In the genomic region with DNA sequence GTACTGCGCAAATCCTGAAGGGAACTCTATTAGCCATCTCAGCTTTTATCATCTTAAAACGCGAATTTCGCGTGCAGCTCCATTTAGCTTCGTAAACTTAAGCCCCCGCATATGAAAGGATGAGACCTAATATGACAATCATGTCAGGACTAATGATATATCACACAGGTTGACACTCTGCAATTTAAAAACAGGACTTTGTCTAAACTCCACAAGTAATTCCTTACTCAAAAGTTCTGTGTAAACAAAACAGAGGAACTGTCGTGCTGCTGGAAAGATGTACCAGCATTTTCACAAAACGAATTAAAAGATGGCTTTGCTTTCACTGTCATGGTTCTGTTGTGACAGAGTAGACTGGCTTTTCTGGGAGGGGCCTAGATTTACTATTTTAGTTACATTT, we compare ENCODE assay signal across 8 cellular contexts. TPM values are rescaled to one million over a fixed set of nuclear protein-coding genes. Genes with fewer than 3 reads are reported as not detected.
DNase-seq lines count a peak whose midpoint lies in the region; ATAC-seq and TF ChIP-seq lines count a peak whose summit lies in the region.

No MANE protein-coding gene starts in this region.

- ATAC-seq in heart right ventricle = no peak
- no peak for ATAC-seq in body of pancreas
- no peak for ATAC-seq in upper lobe of right lung
- ATAC-seq in GM18870 (IDR thresholded peaks at IDR 0.05; ENCODE audit: unreplicated experiment) = no peak
- no peak for ATAC-seq in HG03175 (IDR thresholded peaks at IDR 0.05; ENCODE audit: unreplicated experiment)

- TF ChIP-seq CTCF in heart right ventricle (IDR thresholded peaks at IDR 0.05) = no peak
- peak in 2 of 7 experiments; percentile 6 to 11 for TF ChIP-seq CTCF in body of pancreas (IDR thresholded peaks at IDR 0.05)
- no peak for TF ChIP-seq CTCF in upper lobe of right lung (IDR thresholded peaks at IDR 0.05)

- no peak for TF ChIP-seq POLR2A in body of pancreas (IDR thresholded peaks at IDR 0.05)

- DNase-seq in heart right ventricle (no peak), cardiac septum (ENCODE audit: low spot score) (no peak), body of pancreas (no peak), medulla oblongata (ENCODE audit: extremely low spot score) (peak; percentile 41), upper lobe of right lung (no peak), iPS-NIHi11 (ENCODE audit: low spot score) (no peak)

- intact Hi-C loops in heart right ventricle (cut with DNase I) (no loop called here), cardiac septum (cut with DNase I) (no loop called here), body of pancreas (cut with DNase I) (no loop called here), upper lobe of right lung (cut with DNase I) (no loop called here)

- peak overlapping the region in 9 of 10 donors; percentile 72 to 94 (median 87) for H3K4me3 ChIP-seq in heart right ventricle
- H3K4me3 ChIP-seq in body of pancreas = peak overlapping the region; percentile 38 to 45
- H3K4me3 ChIP-seq in upper lobe of right lung = peak overlapping the region; percentile 78

- H3K4me1 ChIP-seq in heart right ventricle = peaks cover 0 to 39% (median 15%) of the 10 kb centered on the region in 9 donors
- peaks cover 12% of the 10 kb centered on the region for H3K4me1 ChIP-seq in body of pancreas
- peaks cover 7% of the 10 kb centered on the region for H3K4me1 ChIP-seq in upper lobe of right lung

- H3K9me3 ChIP-seq in heart right ventricle (no peaks in the 10 kb centered on the region), body of pancreas (no peaks in the 10 kb centered on the region), upper lobe of right lung (no peaks in the 10 kb centered on the region)

- H3K36me3 ChIP-seq in heart right ventricle (peaks cover 0 to 25% (median 0%) of the 10 kb centered on the region in 9 donors), body of pancreas (replicated peaks in 1 of 2; ENCODE audit: insufficient read depth in 1 of 2, low read depth in 2 of 2) (no peaks in the 10 kb centered on the region), upper lobe of right lung (no peaks in the 10 kb centered on the region)

- WGBS in heart right ventricle, 2 donors = 48 to 69% methylated on average over 9 of the region's 9 CpGs
- 34 to 43% methylated on average over 9 of the region's 9 CpGs for WGBS in body of pancreas, 2 donors

- H3K27ac ChIP-seq in heart right ventricle (peak overlapping the region in 2 of 10 donors; percentile 99), body of pancreas (peak overlapping the region in 2 of 4 donors; percentile 92 to 97), upper lobe of right lung (no peak overlapping the region)

- H3K27me3 ChIP-seq in heart right ventricle (no peaks in the 10 kb centered on the region), body of pancreas (no peaks in the 10 kb centered on the region), upper lobe of right lung (no peaks in the 10 kb centered on the region)

RNA-seq across cellular contexts. Expression of a gene that starts 0.7 kb away (rescaled TPM):
- total RNA-seq in heart right ventricle (10 to 100 TPM in 3 of 10 donors, 1 to 10 TPM in 7; 2.9 to 16.5 (median 6.7) TPM), cardiac septum (8.7 TPM), body of pancreas (1 to 10 TPM; 2.3 to 9.9 TPM), upper lobe of right lung (10.3 TPM)
- 1 to 10 TPM; 1.8 to 6.9 TPM for polyA plus RNA-seq in heart right ventricle

RNA-seq across cellular contexts. Expression of a gene that starts 0.9 kb away (rescaled TPM):
- 10 to 100 TPM in 4 of 10 donors, 1 to 10 TPM in 6; 2.4 to 16.0 (median 7.3) TPM for total RNA-seq in heart right ventricle
- 1 to 10 TPM; 1.6 to 8.4 TPM for polyA plus RNA-seq in heart right ventricle
- total RNA-seq in cardiac septum = 8.9 TPM
- total RNA-seq in body of pancreas = 1 to 10 TPM; 4.9 to 6.2 TPM
- total RNA-seq in upper lobe of right lung = 4.9 TPM
